In genomic region chr11:63635762-63636465, GRCh38 we compare ENCODE assay signal across 8 cellular contexts. TPM values are rescaled to one million over a fixed set of nuclear protein-coding genes. Genes with fewer than 3 reads are reported as not detected.
DNase-seq lines count a peak whose midpoint lies in the region; ATAC-seq, FAIRE-seq and TF ChIP-seq lines count a peak whose summit lies in the region.

No MANE protein-coding gene starts in this region.

- H3K18ac ChIP-seq in mesenchymal stem cell (ENCODE audit: low read depth in 1 of 2, low read length in 2 of 2), result no peak overlapping the region

- H3K4me2 ChIP-seq in A549 (no peak overlapping the region), mesenchymal stem cell (ENCODE audit: low read length, poor library complexity, severe bottlenecking) (no peak overlapping the region)

- H3K27me3 Mint-ChIP-seq in activated CD4-positive, alpha-beta memory T cell treated with anti-CD3 and anti-CD28 coated beads, Interleukin-2, amount 10 ng/mL, durations not matched to agents 7 days and 5 days, result no peaks in the 10 kb centered on the region

- POLR2A ChIA-PET in A549 (lab: Yijun Ruan, JAX), result no interaction called here
- POLR2A ChIA-PET in activated CD4-positive, alpha-beta memory T cell treated with anti-CD3 and anti-CD28 coated beads, Interleukin-2, amount 10 ng/mL, durations not matched to agents 7 days and 5 days (lab: Charles Lee), result interaction anchor here (0.7 to 1.2 kb wide), 3 partner anchors 46 to 157 kb away, joined by 3 to 8 read pairs (median 3); partner anchors contain the start of genes PLAAT4 and RTN3

- H3K4me1 ChIP-seq in A549 (peaks cover 17% of the 10 kb centered on the region), mesenchymal stem cell (ENCODE audit: control insufficient read depth, insufficient read depth, low read depth, low read length) (peaks cover 10% of the 10 kb centered on the region)

- FAIRE-seq in A549 (lab: Jason Lieb, UNC), result no peak

- H2AK5ac ChIP-seq in mesenchymal stem cell (ENCODE audit: low read length, severe bottlenecking), result peak overlapping the region; percentile 87

- no peak overlapping the region for H2BK120ac ChIP-seq in mesenchymal stem cell (ENCODE audit: low read depth, low read length)

- H3K36me3 Mint-ChIP-seq in activated CD4-positive, alpha-beta memory T cell treated with anti-CD3 and anti-CD28 coated beads, Interleukin-2, amount 10 ng/mL, durations not matched to agents 7 days and 5 days (ENCODE audit: low read depth), result peaks cover 40% of the 10 kb centered on the region

- no peak overlapping the region for H3K4ac ChIP-seq in mesenchymal stem cell (ENCODE audit: low read depth in 1 of 2, low read length in 2 of 2)

- TF ChIP-seq RAD21 in A549 (conservative IDR thresholded peaks at IDR 0.05 in 1 of 2, IDR thresholded peaks at IDR 0.05 in 1 of 2), result peak; percentile 91 to 93

- H3K4me3 ChIP-seq in A549 (no peak overlapping the region), mesenchymal stem cell (ENCODE audit: insufficient read depth in 1 of 2, low read depth in 1 of 2, low read length in 2 of 2) (no peak overlapping the region)

- DNase-seq in A549 (ENCODE audit: low read depth in 1 of 2, low spot score in 1 of 2) (peak; percentile 70 to 81), GM13976 (ENCODE audit: low spot score) (peak; percentile 78), NCI-H748 (lab: John Stamatoyannopoulos, UW; ENCODE audit: unreplicated experiment) (peak; percentile 52), ecto neural progenitor cell (ENCODE audit: low spot score) (peak; percentile 60), mesenchymal stem cell (peak; percentile 71)
- DNase-seq in activated CD4-positive, alpha-beta memory T cell treated with anti-CD3 and anti-CD28 coated beads, Interleukin-2, amount 10 ng/mL, durations not matched to agents 7 days and 5 days, result peak; percentile 72
- peak; percentile 47 to 51 for DNase-seq in stimulated activated CD8-positive, alpha-beta memory T cell treated with anti-CD3 and anti-CD28 coated beads, Interleukin-4, amount 100 ng/mL, for 1 hour (ENCODE audit: low read depth in 2 of 2, low spot score in 1 of 2)

- H2BK12ac ChIP-seq in mesenchymal stem cell (ENCODE audit: low read length in 2 of 2), result no peak overlapping the region

- H3K4me3 Mint-ChIP-seq in activated CD4-positive, alpha-beta memory T cell treated with anti-CD3 and anti-CD28 coated beads, Interleukin-2, amount 10 ng/mL, durations not matched to agents 7 days and 5 days, result no peak overlapping the region

- no peak overlapping the region for H3K9ac ChIP-seq in mesenchymal stem cell (ENCODE audit: low read length)

- no peak overlapping the region for H2BK15ac ChIP-seq in mesenchymal stem cell (ENCODE audit: low read depth, poor library complexity, severe bottlenecking)

- H3K27ac Mint-ChIP-seq in activated CD4-positive, alpha-beta memory T cell treated with anti-CD3 and anti-CD28 coated beads, Interleukin-2, amount 10 ng/mL, durations not matched to agents 7 days and 5 days, result no peak overlapping the region

- H3K79me1 ChIP-seq in mesenchymal stem cell (replicated peaks; ENCODE audit: low read length, poor library complexity, severe bottlenecking), result peaks cover 9% of the 10 kb centered on the region

- H4K8ac ChIP-seq in mesenchymal stem cell (ENCODE audit: low read length), result peak overlapping the region; percentile 2

- TF ChIP-seq CTCF in A549 (IDR thresholded peaks at IDR 0.05) (peak; percentile 91), GM13976 (IDR thresholded peaks at IDR 0.05; ENCODE audit: borderline replicate concordance, control extremely low read depth, extremely low read depth, insufficient read depth, missing control alignments) (peak; percentile 59)

- H2AFZ ChIP-seq in mesenchymal stem cell (ENCODE audit: low read depth, low read length), result no peak overlapping the region

- no peak for TF ChIP-seq POLR2A in A549 (IDR thresholded peaks at IDR 0.05; ENCODE audit: low read length)

- H3K27ac ChIP-seq in A549 (0 out of 6 replicates have a peak overlapping the region, but pooled peaks of 1 of the 2 experiments have one; percentile 10), mesenchymal stem cell (ENCODE audit: low read length, poor library complexity, severe bottlenecking) (peak overlapping the region; percentile 51)

- in situ Hi-C loops in GM13976 (cut with MboI; ENCODE audit: low sequenced_read_pairs, unreplicated experiment), result loop anchor here (5.0 kb wide), 1 partner anchor 159 kb away; no protein-coding TSS in a partner anchor

- 57% methylated on average over 10 of the region's 10 CpGs for WGBS in A549 (ENCODE audit: missing lambda C conversion rate)
- WGBS in mesenchymal stem cell, result 62% methylated on average over 10 of the region's 10 CpGs

- H3K14ac ChIP-seq in mesenchymal stem cell (ENCODE audit: low read length in 2 of 2), result peak overlapping the region in 1 of 2 experiments; percentile 75

- no peaks in the 10 kb centered on the region for H3K9me3 Mint-ChIP-seq in activated CD4-positive, alpha-beta memory T cell treated with anti-CD3 and anti-CD28 coated beads, Interleukin-2, amount 10 ng/mL, durations not matched to agents 7 days and 5 days

- H3K9me3 ChIP-seq in A549 (no peaks in the 10 kb centered on the region), mesenchymal stem cell (ENCODE audit: control insufficient read depth, low read length) (no peaks in the 10 kb centered on the region)

- H3K23ac ChIP-seq in mesenchymal stem cell (ENCODE audit: low read length in 2 of 2), result peak overlapping the region in 1 of 2 experiments; percentile 59

- no peaks in the 10 kb centered on the region for H3K27me3 ChIP-seq in mesenchymal stem cell (ENCODE audit: control insufficient read depth in 1 of 2, insufficient read depth in 1 of 2, low read length in 2 of 2)

- H3K4me1 Mint-ChIP-seq in activated CD4-positive, alpha-beta memory T cell treated with anti-CD3 and anti-CD28 coated beads, Interleukin-2, amount 10 ng/mL, durations not matched to agents 7 days and 5 days, result peaks cover 17% of the 10 kb centered on the region

- TF ChIP-seq EP300 in A549 (IDR thresholded peaks at IDR 0.05), result no peak

- H4K91ac ChIP-seq in mesenchymal stem cell (ENCODE audit: low read length), result no peak overlapping the region

- H3K36me3 ChIP-seq in mesenchymal stem cell (ENCODE audit: control insufficient read depth in 1 of 2, insufficient read depth in 2 of 2, low read depth in 1 of 2, low read length in 2 of 2), result peaks cover 17 to 85% of the 10 kb centered on the region in 2 experiments

- H2BK5ac ChIP-seq in mesenchymal stem cell (ENCODE audit: low read depth, low read length, poor library complexity, severe bottlenecking), result no peak overlapping the region

- CTCF ChIA-PET in A549 (lab: Yijun Ruan, JAX), result interaction anchor here (0.6 to 8.5 kb wide), 34 partner anchors 9 to 730 kb away, joined by 3 to 128 read pairs (median 5); partner anchors contain the start of genes LGALS12 and RTN3
- CTCF ChIA-PET in activated CD4-positive, alpha-beta memory T cell treated with anti-CD3 and anti-CD28 coated beads, Interleukin-2, amount 10 ng/mL, durations not matched to agents 7 days and 5 days (lab: Charles Lee), result interaction anchor here (0.7 to 6.1 kb wide), 7 partner anchors 8 to 157 kb away, joined by 3 to 101 read pairs (median 3); partner anchors contain the start of gene PLAAT4

- ATAC-seq in A549 (peak; percentile 88), HG03135 (IDR thresholded peaks at IDR 0.05; ENCODE audit: unreplicated experiment) (no peak)

TF ChIP-seq in A549, 52 proteins besides CTCF, POLR2A, EP300 and RAD21:
- TF ChIP-seq NPAS2 (CRISPR knock-in tag; IDR thresholded peaks at IDR 0.05; ENCODE audit: borderline replicate concordance), result no peak
- peak; percentile 94 for TF ChIP-seq SMC3 (IDR thresholded peaks at IDR 0.05)
TF ChIP-seq in A549: peak in this region for 1.

RNA-seq across cellular contexts. Expression of gene PLAAT3, which starts 21.7 kb away (rescaled TPM):
- polyA plus RNA-seq in A549 (2011; rRNA removed) (65.2 and 71.1 TPM in 2 replicates), A549 (2017; fragmentation: RNase III; extraction: RNeasy Plus Mini Kit Qiagen cat#74134 plus additional on column Dnase treatment) (39.5 to 40.7 TPM (median 40.1 TPM) in 3 replicates)
- polyA plus RNA-seq in A549 (2012; cell fraction: cytosol; rRNA removed), result 95.5 and 108 TPM in 2 replicates
- 50.2 and 51.9 TPM in 2 replicates for polyA plus RNA-seq in A549 (2012; cell fraction: nucleus; rRNA removed)
- 89.2 and 142 TPM in 2 replicates for polyA minus RNA-seq in A549 (2011; rRNA and poly(A)+ RNA removed)
- 10 to 100 TPM; 13.1 to 14.9 TPM for total RNA-seq in activated CD4-positive, alpha-beta memory T cell treated with anti-CD3 and anti-CD28 coated beads, Interleukin-2, amount 10 ng/mL, durations not matched to agents 7 days and 5 days
- polyA plus RNA-seq in mesenchymal stem cell (2013, experiment 1 of 2), result 4.6 TPM
- 4.8 TPM for polyA plus RNA-seq in mesenchymal stem cell (2013, experiment 2 of 2)

RNA-seq across cellular contexts. Expression of gene ATL3, which starts 35.3 kb away (rescaled TPM):
- polyA plus RNA-seq in A549 (2011; rRNA removed) (45.4 and 50.8 TPM in 2 replicates), A549 (2017; fragmentation: RNase III; extraction: RNeasy Plus Mini Kit Qiagen cat#74134 plus additional on column Dnase treatment) (26.0 to 26.9 TPM (median 26.3 TPM) in 3 replicates)
- polyA plus RNA-seq in A549 (2012; cell fraction: cytosol; rRNA removed), result 14.1 and 20.3 TPM in 2 replicates
- polyA plus RNA-seq in A549 (2012; cell fraction: nucleus; rRNA removed), result 13.2 and 16.5 TPM in 2 replicates
- polyA minus RNA-seq in A549 (2011; rRNA and poly(A)+ RNA removed), result 58.7 and 60.9 TPM in 2 replicates
- total RNA-seq in activated CD4-positive, alpha-beta memory T cell treated with anti-CD3 and anti-CD28 coated beads, Interleukin-2, amount 10 ng/mL, durations not matched to agents 7 days and 5 days, result 10 to 100 TPM; 33.0 to 33.2 TPM
- polyA plus RNA-seq in mesenchymal stem cell (2013, experiment 1 of 2), result 26.4 TPM
- polyA plus RNA-seq in mesenchymal stem cell (2013, experiment 2 of 2), result 27.0 TPM

RNA-seq across cellular contexts. Expression of gene RTN3, which starts 45.4 kb away (rescaled TPM):
- polyA plus RNA-seq in A549 (2011; rRNA removed) (167 and 196 TPM in 2 replicates), A549 (2017; fragmentation: RNase III; extraction: RNeasy Plus Mini Kit Qiagen cat#74134 plus additional on column Dnase treatment) (101 to 108 TPM (median 108 TPM) in 3 replicates)
- 42.7 and 53.8 TPM in 2 replicates for polyA plus RNA-seq in A549 (2012; cell fraction: cytosol; rRNA removed)
- polyA plus RNA-seq in A549 (2012; cell fraction: nucleus; rRNA removed), result 43.7 and 53.4 TPM in 2 replicates
- 108 and 114 TPM in 2 replicates for polyA minus RNA-seq in A549 (2011; rRNA and poly(A)+ RNA removed)
- 10 to 100 TPM; 68.2 to 75.6 TPM for total RNA-seq in activated CD4-positive, alpha-beta memory T cell treated with anti-CD3 and anti-CD28 coated beads, Interleukin-2, amount 10 ng/mL, durations not matched to agents 7 days and 5 days
- polyA plus RNA-seq in mesenchymal stem cell (2013, experiment 1 of 2), result 116 TPM
- 117 TPM for polyA plus RNA-seq in mesenchymal stem cell (2013, experiment 2 of 2)
